22 cellular contexts compared by ENCODE assay signal in the genomic region with DNA sequence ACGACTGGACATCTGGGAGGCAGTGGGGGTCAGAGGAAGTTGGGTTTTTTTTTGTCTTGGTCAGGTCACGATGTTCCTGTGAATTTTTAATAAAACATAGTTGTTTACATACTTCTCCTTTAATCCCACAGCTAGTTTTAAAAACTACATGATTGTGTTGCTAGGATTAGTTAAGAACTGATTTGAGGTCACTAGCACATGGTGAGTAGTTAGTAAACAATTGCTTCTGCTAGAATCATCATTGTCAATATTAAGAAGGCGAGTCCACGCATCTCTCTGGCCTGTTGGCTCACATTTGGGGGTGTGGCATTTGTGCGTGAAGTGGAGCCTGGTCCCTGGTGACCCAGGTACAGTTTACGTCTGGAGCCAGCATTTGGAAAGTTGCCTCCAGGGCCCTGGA. TPM values are rescaled to one million over a fixed set of nuclear protein-coding genes. Genes with fewer than 3 reads are reported as not detected.
DNase-seq lines count a peak whose midpoint lies in the region; ATAC-seq, FAIRE-seq and TF ChIP-seq lines count a peak whose summit lies in the region.
"Had no signal": no experiment of that assay in that cellular context is flagged by ENCODE, and none has a peak within 500 bp of the region (broad histone marks: within the 10 kb centered on the region; RNA-seq: fewer than 3 reads in every experiment).

No MANE protein-coding gene starts in this region.

- H3K56ac ChIP-seq in H1 (replicated peaks; ENCODE audit: insufficient read length, low read depth, low read length) = no peak overlapping the region

- TF ChIP-seq RAD21 in H1 (IDR thresholded peaks at IDR 0.05 in 1 of 2, conservative IDR thresholded peaks at IDR 0.05 in 1 of 2; ENCODE audit: low read depth in 2 of 2, low read length in 2 of 2) = no peak

- H3K14ac ChIP-seq in H1 (ENCODE audit: insufficient read length) (no peak overlapping the region), neuronal stem cell (ENCODE audit: low read length) (no peak overlapping the region)

- POLR2A ChIA-PET in PC-9 (lab: Charles Lee; ENCODE audit: unreplicated experiment) = no interaction called here
- POLR2A ChIA-PET in H1 (lab: Charles Lee; ENCODE audit: partially characterized antibody) = no interaction called here

- H2BK15ac ChIP-seq in H1 (ENCODE audit: low read length) = no peak overlapping the region
- H2BK15ac ChIP-seq in neuronal stem cell (ENCODE audit: low read length) = no peak overlapping the region

- H3K27me3 Mint-ChIP-seq in GM23338 (ENCODE audit: insufficient read depth, low read depth, poor library complexity) = peaks cover 12% of the 10 kb centered on the region

- ATAC-seq in GM23338 = no peak
- no peak for ATAC-seq in GM19397 (IDR thresholded peaks at IDR 0.05; ENCODE audit: unreplicated experiment)
- ATAC-seq in GM18861 (IDR thresholded peaks at IDR 0.05; ENCODE audit: unreplicated experiment) = no peak
- ATAC-seq: K562 had no signal

- H3K23ac ChIP-seq in H1 (ENCODE audit: insufficient read length) (no peak overlapping the region), neuronal stem cell (ENCODE audit: low read depth, low read length, poor library complexity) (peak overlapping the region; percentile 19)

- H3K79me1 ChIP-seq in H1 (ENCODE audit: low read depth, low read length) = peaks cover 30% of the 10 kb centered on the region
- peaks cover 11% of the 10 kb centered on the region for H3K79me1 ChIP-seq in neuronal stem cell (ENCODE audit: low read depth, low read length)

- no peak for FAIRE-seq in H1 (lab: Jason Lieb, UNC)
- FAIRE-seq: D721Med, K562 had no signal

- H3K23me2 ChIP-seq in H1 (ENCODE audit: low read depth, low read length) = no peaks in the 10 kb centered on the region

- peak overlapping the region; percentile 42; the same call in 1 of the 2 replicates for H3K27ac Mint-ChIP-seq in GM23338
- H3K27ac Mint-ChIP-seq: HFFc6 had no signal

- no peak overlapping the region for H2AK5ac ChIP-seq in H1 (ENCODE audit: low read depth, low read length)
- H2AK5ac ChIP-seq in neuronal stem cell (ENCODE audit: low read depth, low read length) = no peak overlapping the region

- no peak overlapping the region for H3K4ac ChIP-seq in H1 (replicated peaks; ENCODE audit: insufficient read length, low read depth, low read length)
- H3K4ac ChIP-seq in neuronal stem cell (ENCODE audit: low read length) = no peak overlapping the region

- DNase-seq in GM23338 (ENCODE audit: low spot score) = no peak
- no peak for DNase-seq in PC-9
- DNase-seq in H1 (ENCODE audit: low read depth in 1 of 2, low spot score in 2 of 2) = no peak
- no peak for DNase-seq in neuronal stem cell (ENCODE audit: low spot score)
- no peak for DNase-seq in EL
- DNase-seq: ACHN, C1 segment of cervical spinal cord, DMS53, GF-D8, H9, HFFc6, NCI-H1105, NCI-H2081, NCI-H446, NCI-H526, Right ventricle myocardium superior, SW 1271 had no signal

- H2AFZ ChIP-seq in GM23338 (no peak overlapping the region), PC-9 (no peak overlapping the region), H1 (ENCODE audit: low read length) (no peak overlapping the region), neuronal stem cell (ENCODE audit: low read length) (no peak overlapping the region)

- H3K9ac ChIP-seq in H1 (replicated peaks in 1 of 4; ENCODE audit: extremely low read depth in 1 of 4, low read depth in 3 of 4, low read length in 3 of 4) (no peak overlapping the region), neuronal stem cell (ENCODE audit: low read depth, low read length, poor library complexity) (no peak overlapping the region)

- no peaks in the 10 kb centered on the region for H3K36me3 Mint-ChIP-seq in GM23338 (ENCODE audit: low read depth)

- no peak for TF ChIP-seq POLR2A in H1 (IDR thresholded peaks at IDR 0.05; ENCODE audit: control extremely low read depth in 1 of 2, low read depth in 2 of 2, low read length in 2 of 2)

- H2BK120ac ChIP-seq in H1 (replicated peaks; ENCODE audit: low read depth, low read length) = no peak overlapping the region
- H2BK120ac ChIP-seq in neuronal stem cell (ENCODE audit: low read depth, low read length) = no peak overlapping the region

- BruUV-seq in PC-9 (replicated peaks; lab: Mats Ljungman, UMichigan) = no TSS peak

- H3F3A ChIP-seq in GM23338 (replicated peaks; ENCODE audit: low read depth) (no peaks in the 10 kb centered on the region), PC-9 (ENCODE audit: insufficient read depth, low read depth) (peaks cover 29% of the 10 kb centered on the region)

- H3K79me2 ChIP-seq in GM23338 (replicated peaks; ENCODE audit: insufficient read depth) (peaks cover 95% of the 10 kb centered on the region), PC-9 (ENCODE audit: low read depth) (peaks cover 100% of the 10 kb centered on the region), H1 (ENCODE audit: control insufficient read depth in 1 of 2, insufficient read depth in 2 of 2, low read length in 2 of 2) (peaks cover 0 to 87% of the 10 kb centered on the region in 2 experiments; a peak in 2 of 4 replicates)

- H2BK5ac ChIP-seq in H1 (ENCODE audit: low read depth, low read length) = no peak overlapping the region
- no peak overlapping the region for H2BK5ac ChIP-seq in neuronal stem cell (ENCODE audit: low read length)

- no peak overlapping the region for H2BK12ac ChIP-seq in H1 (ENCODE audit: low read depth, low read length)
- H2BK12ac ChIP-seq in neuronal stem cell (ENCODE audit: low read length) = no peak overlapping the region

- intact Hi-C loops in PC-9 (cut with micrococcal nuclease; ENCODE audit: unreplicated experiment) = loop anchor here (2.0 kb wide), 2 partner anchors 18 to 42 kb away; no protein-coding TSS in a partner anchor

- H3K9me3 ChIP-seq in PC-9 (ENCODE audit: insufficient read depth, low read depth) (no peaks in the 10 kb centered on the region), H1 (ENCODE audit: insufficient read depth in 2 of 2, low read depth in 1 of 2, low read length in 1 of 2) (no peaks in the 10 kb centered on the region), neuronal stem cell (replicated peaks in 1 of 2; ENCODE audit: control insufficient read depth in 2 of 2, insufficient read depth in 1 of 2, low read depth in 1 of 2, low read length in 2 of 2) (peaks cover 1 to 2% of the 10 kb centered on the region in 2 donors)

- H4K20me1 ChIP-seq in GM23338 (replicated peaks; ENCODE audit: insufficient read depth) = peaks cover 14% of the 10 kb centered on the region
- H4K20me1 ChIP-seq in PC-9 (ENCODE audit: insufficient read depth) = peaks cover 76% of the 10 kb centered on the region
- peaks cover 2 to 38% of the 10 kb centered on the region in 2 experiments for H4K20me1 ChIP-seq in H1 (replicated peaks in 1 of 2; ENCODE audit: control insufficient read depth in 1 of 2, insufficient read depth in 2 of 2, low read length in 2 of 2)

- no peak for TF ChIP-seq EP300 in H1 (IDR thresholded peaks at IDR 0.05; ENCODE audit: borderline replicate concordance in 1 of 2, low read depth in 2 of 2, low read length in 2 of 2)

- peaks cover 54% of the 10 kb centered on the region for H3K4me1 Mint-ChIP-seq in GM23338

- TF ChIP-seq CTCF in GM23338 (conservative IDR thresholded peaks at IDR 0.05; ENCODE audit: low read depth in 2 of 2) (no peak), PC-9 (conservative IDR thresholded peaks at IDR 0.05) (no peak), H1 (IDR thresholded peaks at IDR 0.05; ENCODE audit: control extremely low read depth in 1 of 3, insufficient read depth in 1 of 3, low read depth in 1 of 3, low read length in 3 of 3) (no peak)

- H3K27me3 ChIP-seq in GM23338 (ENCODE audit: insufficient read depth) (no peaks in the 10 kb centered on the region), PC-9 (ENCODE audit: insufficient read depth, low read depth) (no peaks in the 10 kb centered on the region), H1 (replicated peaks in 1 of 4; ENCODE audit: control insufficient read depth in 3 of 4, extremely low read depth in 1 of 4, insufficient read depth in 3 of 4, low read length in 3 of 4) (no peaks in the 10 kb centered on the region), neuronal stem cell (ENCODE audit: control insufficient read depth in 3 of 3, insufficient read depth in 3 of 3, low read depth in 1 of 3, low read length in 3 of 3) (no peaks in the 10 kb centered on the region)

- H3K4me2 ChIP-seq in GM23338 = no peak overlapping the region
- H3K4me2 ChIP-seq in PC-9 = peak overlapping the region; percentile 72
- no peak overlapping the region for H3K4me2 ChIP-seq in H1 (ENCODE audit: insufficient read depth in 1 of 2, low read depth in 2 of 2, low read length in 2 of 2)
- H3K4me2 ChIP-seq in neuronal stem cell (ENCODE audit: insufficient read depth, low read length, poor library complexity, severe bottlenecking) = no peak overlapping the region

- H2BK20ac ChIP-seq in H1 (ENCODE audit: low read length) = no peak overlapping the region

- H4K8ac ChIP-seq in H1 (ENCODE audit: extremely low read depth, insufficient read depth, low read length) (no peak overlapping the region), neuronal stem cell (ENCODE audit: low read depth, low read length) (no peak overlapping the region)

- H3K4me3 ChIP-seq in GM23338 (no peak overlapping the region), PC-9 (peak overlapping the region; percentile 33; the same call in 1 of the 2 replicates), H1 (ENCODE audit: extremely low read depth in 1 of 4, insufficient read depth in 2 of 4, low read depth in 3 of 4, low read length in 4 of 4) (no peak overlapping the region), neuronal stem cell (ENCODE audit: low read length in 2 of 2) (no peak overlapping the region)
- H3K4me3 ChIP-seq: K562 had no signal

- peak overlapping the region; percentile 29 for H4K91ac ChIP-seq in H1 (replicated peaks; ENCODE audit: insufficient read length, low read length)
- H4K91ac ChIP-seq in neuronal stem cell (ENCODE audit: low read depth, low read length, poor library complexity) = no peak overlapping the region

- H3K9me3 Mint-ChIP-seq in GM23338 = no peaks in the 10 kb centered on the region
- H3K9me3 Mint-ChIP-seq: H9, HFFc6 had no signal

- H3K4me1 ChIP-seq in GM23338 (ENCODE audit: insufficient read depth) (peaks cover 9% of the 10 kb centered on the region), PC-9 (replicated peaks; ENCODE audit: insufficient read depth) (peaks cover 38% of the 10 kb centered on the region), H1 (replicated peaks in 1 of 4; ENCODE audit: control insufficient read depth in 3 of 4, insufficient read depth in 4 of 4, low read length in 3 of 4) (peaks cover 0 to 14% (median 4%) of the 10 kb centered on the region in 4 experiments; a peak in 4 of 7 replicates), neuronal stem cell (ENCODE audit: control insufficient read depth in 2 of 2, insufficient read depth in 1 of 2, low read depth in 1 of 2, low read length in 2 of 2) (peaks cover 3 to 15% of the 10 kb centered on the region in 2 donors)

- H3K4me3 Mint-ChIP-seq in GM23338 = no peak overlapping the region
- H3K4me3 Mint-ChIP-seq: H9, HFFc6 had no signal

- CTCF ChIA-PET in PC-9 (lab: Charles Lee) (interaction anchor here (1.6 to 1.7 kb wide), 2 partner anchors 41 to 193 kb away, joined by 4 read pairs; no protein-coding TSS in a partner anchor), H1 (lab: Charles Lee; ENCODE audit: partially characterized antibody) (interaction anchor here (1.2 to 4.0 kb wide), 13 partner anchors 10 to 417 kb away, joined by 3 to 28 read pairs (median 6); no protein-coding TSS in a partner anchor)

- no peaks in the 10 kb centered on the region for H3K9me2 ChIP-seq in GM23338 (ENCODE audit: insufficient read depth)
- H3K9me2 ChIP-seq in PC-9 (ENCODE audit: insufficient read depth) = no peaks in the 10 kb centered on the region

- no peak overlapping the region for H3K18ac ChIP-seq in H1 (ENCODE audit: extremely low read depth, low read length)
- H3K18ac ChIP-seq in neuronal stem cell (ENCODE audit: low read length) = peak overlapping the region; percentile 38

- 86% methylated on average over 6 of the region's 6 CpGs; no CpG with 5 or more reads in 1 of the 2 experiments for WGBS in H1 (ENCODE audit: extremely low coverage in 1 of 2, insufficient coverage in 1 of 2, insufficient read length in 1 of 2, insufficient replicate concordance in 2 of 2, low coverage in 1 of 2, low lambda C conversion rate in 2 of 2, missing lambda C conversion rate in 1 of 2), 2 experiments
- WGBS in neuronal stem cell (ENCODE audit: extremely low coverage in 2 of 2, insufficient read length in 2 of 2, insufficient replicate concordance in 1 of 2), 2 donors = no CpG with 5 or more reads among the region's 6 CpGs

- no peak overlapping the region for H4K5ac ChIP-seq in H1 (ENCODE audit: insufficient read length, low read depth, low read length)

- H3K27ac ChIP-seq in GM23338 (ENCODE audit: low read depth) (no peak overlapping the region), PC-9 (peak overlapping the region; percentile 54), H1 (ENCODE audit: low read depth, low read length) (no peak overlapping the region), neuronal stem cell (replicated peaks; ENCODE audit: low read length) (no peak overlapping the region)
- H3K27ac ChIP-seq: HL-60 had no signal

- no peaks in the 10 kb centered on the region for H3K36me3 ChIP-seq in GM23338 (ENCODE audit: insufficient read depth)
- H3K36me3 ChIP-seq in PC-9 (ENCODE audit: low read depth) = no peaks in the 10 kb centered on the region
- no peaks in the 10 kb centered on the region for H3K36me3 ChIP-seq in H1 (ENCODE audit: control insufficient read depth in 2 of 4, insufficient read depth in 4 of 4, low read length in 3 of 4)
- no peaks in the 10 kb centered on the region for H3K36me3 ChIP-seq in neuronal stem cell (replicated peaks in 1 of 2; ENCODE audit: control insufficient read depth in 2 of 2, insufficient read depth in 2 of 2, low read length in 2 of 2)

RNA-seq across cellular contexts. Expression of a gene that starts 59.4 kb away (rescaled TPM):
- total RNA-seq in GM23338 (2014; rRNA removed; shearing (Covaris generic)) = 25.1 and 27.9 TPM in 2 replicates
- polyA plus RNA-seq in GM23338 (2016; fragmentation: Nextera tagmentation; extraction: Ambion mirVana) = 13.3 and 16.4 TPM in 2 replicates
- total RNA-seq in PC-9 (2021) = 91.4 and 107 TPM in 2 replicates
- 39.4 and 40.5 TPM in 2 replicates for total RNA-seq in H1 (2021; fragmentation: NEBNext Ultra II Directional; extraction: Animal tissue kit (Norgen Biotek cat#: 25700))
- polyA plus RNA-seq in H1 (2011; rRNA removed) = 18.1 and 19.4 TPM in 2 replicates
- polyA plus RNA-seq in H1 (2011; cell fraction: cytosol; rRNA removed) = 16.7 TPM
- 35.0 TPM for polyA plus RNA-seq in H1 (2011; cell fraction: nucleus; rRNA removed)
- 14.0 to 20.9 TPM (median 18.1 TPM) in 4 replicates for polyA plus RNA-seq in H1 (2012, experiment 1 of 2)
- 7.8 TPM for polyA plus RNA-seq in H1 (2012, experiment 2 of 2)
- 15.0 TPM for polyA plus RNA-seq in H1 (2013, experiment 1 of 2)
- polyA plus RNA-seq in H1 (2013, experiment 2 of 2) = 14.7 TPM
- 84.6 and 95.9 TPM in 2 replicates for polyA minus RNA-seq in H1 (2011; rRNA and poly(A)+ RNA removed)
- 24.8 TPM for polyA minus RNA-seq in H1 (2011; cell fraction: cytosol; rRNA and poly(A)+ RNA removed)
- 90.8 TPM for polyA minus RNA-seq in H1 (2011; cell fraction: nucleus; rRNA and poly(A)+ RNA removed)
- 18.3 TPM for polyA plus RNA-seq in neuronal stem cell (2013, experiment 1 of 2)
- polyA plus RNA-seq in neuronal stem cell (2013, experiment 2 of 2) = 17.8 TPM
